In the genomic region with DNA sequence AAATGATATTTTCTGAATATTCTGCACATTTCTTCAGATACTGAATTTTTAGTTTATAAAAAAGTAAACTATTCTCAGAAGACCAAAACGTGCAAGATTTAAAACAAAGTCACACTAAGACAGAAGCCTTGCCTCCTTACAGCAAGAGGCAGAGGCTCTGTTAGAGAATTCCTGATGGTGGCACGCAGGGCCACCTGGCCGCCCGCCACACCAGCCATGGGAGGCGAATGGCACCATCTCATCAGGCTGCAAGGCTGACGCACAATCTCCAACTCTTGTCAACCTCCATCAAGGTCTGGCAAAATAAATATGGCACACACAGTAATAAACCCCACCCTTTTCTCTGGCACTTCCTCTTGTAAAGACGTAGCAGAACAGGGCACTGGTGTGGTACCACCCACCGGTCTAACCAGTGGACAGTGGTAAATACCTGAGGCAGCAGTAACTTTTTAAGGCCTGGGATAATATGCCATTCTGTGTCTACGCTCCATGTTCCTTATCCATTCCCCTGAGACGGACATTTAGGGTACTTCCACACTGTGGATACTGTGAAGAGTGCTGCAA, we compare ENCODE assay signal across 16 cellular contexts.
DNase-seq lines count a peak whose midpoint lies in the region; ATAC-seq, FAIRE-seq and TF ChIP-seq lines count a peak whose summit lies in the region.
"Had no signal": no experiment of that assay in that cellular context is flagged by ENCODE, and none has a peak within 500 bp of the region (broad histone marks: within the 10 kb centered on the region; RNA-seq: fewer than 3 reads in every experiment).

No MANE protein-coding gene starts in this region.

- no peaks in the 10 kb centered on the region for H3K79me2 ChIP-seq in K562 (ENCODE audit: control insufficient read depth, insufficient read depth, low read length)

- no peaks in the 10 kb centered on the region for H3K9me1 ChIP-seq in K562 (ENCODE audit: control insufficient read depth, insufficient read depth, low read length)

- TF ChIP-seq EP300 in K562 (IDR thresholded peaks at IDR 0.05; ENCODE audit: low read length) (no peak), transverse colon (IDR thresholded peaks at IDR 0.05; ENCODE audit: low read depth) (no peak)

- H3K27ac Mint-ChIP-seq in activated naive CD4-positive, alpha-beta T cell treated with anti-CD3 and anti-CD28 coated beads, Interleukin-2, amount 50 U/mL, for 24 hours: peak overlapping the region; percentile 43
- H3K27ac Mint-ChIP-seq in natural killer cell: peak overlapping the region; percentile 86 to 93

- no peaks in the 10 kb centered on the region for H3K9me3 ChIP-seq in K562 (replicated peaks; ENCODE audit: control insufficient read depth, insufficient read depth, low read depth, low read length)
- H3K9me3 ChIP-seq in transverse colon: no peaks in the 10 kb centered on the region
- H3K9me3 ChIP-seq: left lung had no signal

- no peaks in the 10 kb centered on the region; a peak in 1 of 5 replicates for H3K27me3 ChIP-seq in K562 (ENCODE audit: control insufficient read depth in 2 of 2, insufficient read depth in 2 of 2, low read length in 2 of 2)
- no peaks in the 10 kb centered on the region for H3K27me3 ChIP-seq in transverse colon
- H3K27me3 ChIP-seq: left lung had no signal

- no peaks in the 10 kb centered on the region for H3K9me3 Mint-ChIP-seq in activated naive CD4-positive, alpha-beta T cell treated with anti-CD3 and anti-CD28 coated beads, Interleukin-2, amount 50 U/mL, for 24 hours
- no peaks in the 10 kb centered on the region for H3K9me3 Mint-ChIP-seq in natural killer cell
- H3K9me3 Mint-ChIP-seq: activated CD4-positive, alpha-beta memory T cell treated with anti-CD3 and anti-CD28 coated beads for 36 hours had no signal

- ATAC-seq in K562 (no peak), natural killer cell (no peak), HG03108 (IDR thresholded peaks at IDR 0.05; ENCODE audit: unreplicated experiment) (no peak)

- H3K4me3 ChIP-seq in K562: no peak overlapping the region
- H3K4me3 ChIP-seq in transverse colon: no peak overlapping the region
- H3K4me3 ChIP-seq: left lung had no signal

- no peak for TF ChIP-seq RAD21 in K562 (CRISPR knock-in tag; conservative IDR thresholded peaks at IDR 0.05 in 1 of 2, IDR thresholded peaks at IDR 0.05 in 1 of 2)

- H3K27me3 Mint-ChIP-seq in activated naive CD4-positive, alpha-beta T cell treated with anti-CD3 and anti-CD28 coated beads, Interleukin-2, amount 50 U/mL, for 24 hours: no peaks in the 10 kb centered on the region
- no peaks in the 10 kb centered on the region for H3K27me3 Mint-ChIP-seq in natural killer cell (ENCODE audit: low read depth in 2 of 2)
- H3K27me3 Mint-ChIP-seq: activated CD4-positive, alpha-beta memory T cell treated with anti-CD3 and anti-CD28 coated beads for 36 hours had no signal

- H3K36me3 ChIP-seq in K562 (ENCODE audit: control insufficient read depth, insufficient read depth, low read length) (no peaks in the 10 kb centered on the region), transverse colon (no peaks in the 10 kb centered on the region)
- H3K36me3 ChIP-seq: left lung had no signal

- H3K4me1 Mint-ChIP-seq in activated naive CD4-positive, alpha-beta T cell treated with anti-CD3 and anti-CD28 coated beads, Interleukin-2, amount 50 U/mL, for 24 hours: peaks cover 27% of the 10 kb centered on the region
- H3K4me1 Mint-ChIP-seq in natural killer cell: peaks cover 17 to 42% of the 10 kb centered on the region in 2 donors

- no peak for TF ChIP-seq CTCF in K562 (IDR thresholded peaks at IDR 0.05 in 2 of 3, conservative IDR thresholded peaks at IDR 0.05 in 1 of 3; ENCODE audit: insufficient read depth in 2 of 3, low read depth in 1 of 3, low read length in 3 of 3)
- TF ChIP-seq CTCF in natural killer cell (IDR thresholded peaks at IDR 0.05): no peak
- no peak for TF ChIP-seq CTCF in transverse colon (IDR thresholded peaks at IDR 0.05)

- no peak for FAIRE-seq in K562 (lab: Jason Lieb, UNC)
- FAIRE-seq: bronchial epithelial cell, GM12892 had no signal

- no peaks in the 10 kb centered on the region for H4K20me1 ChIP-seq in K562 (replicated peaks; ENCODE audit: control insufficient read depth, insufficient read depth, low read length)

- POLR2A ChIA-PET in K562 (lab: Yijun Ruan, JAX): interaction anchor here (1.4 kb wide), 1 partner anchor 12 kb away, joined by 4 read pairs; no protein-coding TSS in a partner anchor

- no peak overlapping the region for H3K4me3 Mint-ChIP-seq in activated naive CD4-positive, alpha-beta T cell treated with anti-CD3 and anti-CD28 coated beads, Interleukin-2, amount 50 U/mL, for 24 hours
- H3K4me3 Mint-ChIP-seq in natural killer cell: no peak overlapping the region
- H3K4me3 Mint-ChIP-seq: activated CD4-positive, alpha-beta memory T cell treated with anti-CD3 and anti-CD28 coated beads for 36 hours had no signal

- intact Hi-C loops in K562 (cut with micrococcal nuclease): no loop called here
- intact Hi-C loops in natural killer cell (cut with micrococcal nuclease): no loop called here
- intact Hi-C loops in transverse colon (cut with DNase I; ENCODE audit: low total_unique reads): no loop called here

- no peaks in the 10 kb centered on the region for H3K4me1 ChIP-seq in K562 (replicated peaks in 1 of 2; ENCODE audit: control insufficient read depth in 2 of 2, insufficient read depth in 2 of 2, low read length in 2 of 2)
- peaks cover 0 to 23% (median 8%) of the 10 kb centered on the region in 4 donors for H3K4me1 ChIP-seq in transverse colon
- H3K4me1 ChIP-seq: left lung had no signal

- H3K36me3 Mint-ChIP-seq in activated naive CD4-positive, alpha-beta T cell treated with anti-CD3 and anti-CD28 coated beads, Interleukin-2, amount 50 U/mL, for 24 hours: peaks cover 1% of the 10 kb centered on the region
- H3K36me3 Mint-ChIP-seq in natural killer cell: no peaks in the 10 kb centered on the region

- no peak for DNase-seq in activated naive CD4-positive, alpha-beta T cell (lab: John Stamatoyannopoulos, UW)
- DNase-seq in K562 (ENCODE audit: extremely low read depth in 1 of 4, low spot score in 3 of 4) (no peak), natural killer cell (no peak), transverse colon (peak; percentile 14), NCI-H1105 treated with DMSO at 0.1 percent for 48 hours (lab: John Stamatoyannopoulos, UW) (no peak), DMS153 (lab: John Stamatoyannopoulos, UW) (no peak)
- DNase-seq: activated CD4-positive, alpha-beta memory T cell treated with anti-CD3 and anti-CD28 coated beads for 36 hours; C1 segment of cervical spinal cord; left lung; NCI-H2227 treated with DMSO at 0.1 percent for 48 hours; NCI-H82; RPMI8226 had no signal

- H2AFZ ChIP-seq in K562 (ENCODE audit: low read depth, low read length): no peak overlapping the region

- no peak for TF ChIP-seq POLR2A in K562 (conservative IDR thresholded peaks at IDR 0.05)
- TF ChIP-seq POLR2A in transverse colon (IDR thresholded peaks at IDR 0.05): no peak

- in situ Hi-C loops in K562 (cut with MboI): no loop called here
- in situ Hi-C loops in transverse colon (cut with MboI; ENCODE audit: low pct_ligation_motif_present in 1 of 4, low pct_unique_long_range_greater_than_20kb in 1 of 4, low sequenced_read_pairs in 3 of 4): no loop called here

- H3K27ac ChIP-seq in K562 (ENCODE audit: extremely low read depth, low read depth, low read length) (no peak overlapping the region), transverse colon (peak overlapping the region; percentile 45 to 68 (median 55))

- no peak overlapping the region for H3K4me2 ChIP-seq in K562 (ENCODE audit: insufficient read depth, low read length)

- no TSS peak for BruUV-seq in K562 (replicated peaks; lab: Mats Ljungman, UMichigan)

- H3K9ac ChIP-seq in K562 (ENCODE audit: insufficient read depth in 1 of 2, low read depth in 2 of 2, low read length in 2 of 2): no peak overlapping the region

- WGBS in K562 (ENCODE audit: insufficient coverage, low coverage, missing lambda C conversion rate): 25% methylated on average over 10 of the region's 10 CpGs
- 70 to 79% methylated on average over 4 to 10 of the region's 10 CpGs for WGBS in transverse colon (ENCODE audit: low coverage in 1 of 2), 2 donors

- CTCF ChIA-PET in K562 (lab: Yijun Ruan, JAX; ENCODE audit: low intra/inter-chr PET ratio): no interaction called here

TF ChIP-seq in K562, 482 proteins besides CTCF, POLR2A, EP300 and RAD21:
- TF ChIP-seq SPI1 (IDR thresholded peaks at IDR 0.05; ENCODE audit: borderline replicate concordance, low read depth, low read length) (0 out of 2 replicates have a peak, but pooled peaks have one; percentile 8), DNMT1 (IDR thresholded peaks at IDR 0.05) (no peak), ZKSCAN1 (IDR thresholded peaks at IDR 0.05; ENCODE audit: low read depth, low read length) (no peak)
